In genomic region chr17:38571833-38572274, GRCh38 we compare ENCODE assay signal across 12 cellular contexts. TPM values are rescaled to one million over a fixed set of nuclear protein-coding genes. Genes with fewer than 3 reads are reported as not detected.
DNase-seq lines count a peak whose midpoint lies in the region; ATAC-seq and TF ChIP-seq lines count a peak whose summit lies in the region.
"Had no signal": no experiment of that assay in that cellular context is flagged by ENCODE, and none has a peak within 500 bp of the region (broad histone marks: within the 10 kb centered on the region; RNA-seq: fewer than 3 reads in every experiment).

No MANE protein-coding gene starts in this region.

- no peak for DNase-seq in left ventricle myocardium inferior
- no peak for DNase-seq in left cardiac atrium
- DNase-seq in stimulated activated CD4-positive, alpha-beta T cell treated with anti-CD3 and anti-CD28 coated beads, Interleukin-1b, Interleukin-23, amount 100 ng/mL, for 48 hours, result no peak
- no peak for DNase-seq in AG08396 (ENCODE audit: low spot score)
- no peak for DNase-seq in activated CD4-positive, CD25-positive, alpha-beta regulatory T cell (lab: John Stamatoyannopoulos, UW)
- DNase-seq in stimulated activated CD4-positive, alpha-beta T cell treated with anti-CD3 and anti-CD28 coated beads, Interleukin-4, amount 100 ng/mL, for 24 hours, result no peak
- DNase-seq: left colon, NCI-H1105 treated with DMSO at 0.1 percent for 48 hours, WERI-Rb-1 had no signal

- peak overlapping the region; percentile 31; the same call in 1 of the 2 replicates for H3K4me2 ChIP-seq in OCI-LY3 (ENCODE audit: low read length)

- H3K4me3 ChIP-seq in left ventricle myocardium inferior, result peak overlapping the region; percentile 51
- no peak overlapping the region for H3K4me3 ChIP-seq in OCI-LY3 (ENCODE audit: low read length)
- peak overlapping the region; percentile 55 for H3K4me3 ChIP-seq in iPS-20b (ENCODE audit: low read length)

- H3K27ac ChIP-seq in left ventricle myocardium inferior (replicated peaks), result no peak overlapping the region
- H3K27ac ChIP-seq in OCI-LY3 (ENCODE audit: low read length), result no peak overlapping the region
- H3K27ac ChIP-seq in iPS-20b (ENCODE audit: low read length), result no peak overlapping the region
- H3K27ac ChIP-seq: pancreas, WERI-Rb-1 had no signal

- no peaks in the 10 kb centered on the region for H4K20me1 ChIP-seq in OCI-LY3 (ENCODE audit: insufficient read depth, low read length)

- TF ChIP-seq CTCF in left ventricle myocardium inferior (IDR thresholded peaks at IDR 0.05; ENCODE audit: borderline replicate concordance) (no peak), OCI-LY3 (IDR thresholded peaks at IDR 0.05; ENCODE audit: low read depth, low read length) (no peak)

- H3K4me1 ChIP-seq in left ventricle myocardium inferior, result peaks cover 12% of the 10 kb centered on the region
- peaks cover 11% of the 10 kb centered on the region for H3K4me1 ChIP-seq in OCI-LY3 (ENCODE audit: low read length)
- H3K4me1 ChIP-seq in iPS-20b (ENCODE audit: insufficient read depth, low read length), result 0 out of 2 replicates have a peak, but pooled peaks cover 2% of the 10 kb centered on the region
- H3K4me1 ChIP-seq: pancreas had no signal

- intact Hi-C loops in left ventricle myocardium inferior (cut with micrococcal nuclease) (no loop called here), left cardiac atrium (cut with DNase I) (no loop called here)

- no peaks in the 10 kb centered on the region for H3K9me3 ChIP-seq in left ventricle myocardium inferior (replicated peaks)
- H3K9me3 ChIP-seq in OCI-LY3 (ENCODE audit: insufficient read depth, low read length), result no peaks in the 10 kb centered on the region
- no peaks in the 10 kb centered on the region for H3K9me3 ChIP-seq in iPS-20b (ENCODE audit: insufficient read depth, low read depth, low read length)
- H3K9me3 ChIP-seq: pancreas had no signal

- no peak for ATAC-seq in left cardiac atrium

- H3K36me3 ChIP-seq in left ventricle myocardium inferior (no peaks in the 10 kb centered on the region), OCI-LY3 (replicated peaks; ENCODE audit: low read depth, low read length) (no peaks in the 10 kb centered on the region), iPS-20b (ENCODE audit: insufficient read depth, low read depth, low read length) (no peaks in the 10 kb centered on the region)
- H3K36me3 ChIP-seq: pancreas, WERI-Rb-1 had no signal

- peaks cover 100% of the 10 kb centered on the region for H3K27me3 ChIP-seq in left ventricle myocardium inferior (ENCODE audit: low read depth)
- peaks cover 49% of the 10 kb centered on the region for H3K27me3 ChIP-seq in OCI-LY3 (ENCODE audit: low read depth, low read length)
- H3K27me3 ChIP-seq in iPS-20b (ENCODE audit: insufficient read depth, low read length), result peaks cover 100% of the 10 kb centered on the region
- H3K27me3 ChIP-seq: pancreas had no signal

- no peaks in the 10 kb centered on the region for H3K79me2 ChIP-seq in OCI-LY3 (ENCODE audit: low read length)

- H3K9ac ChIP-seq in OCI-LY3 (ENCODE audit: low read length), result no peak overlapping the region
- H3K9ac ChIP-seq in iPS-20b (ENCODE audit: low read depth, low read length), result no peak overlapping the region

- no peak overlapping the region for H2AFZ ChIP-seq in OCI-LY3 (ENCODE audit: low read depth, low read length)

RNA-seq across cellular contexts. Expression of gene SRCIN1, which starts 33.9 kb away (rescaled TPM):
- total RNA-seq in left ventricle myocardium inferior, result 2.0 TPM
- total RNA-seq in left cardiac atrium, result 1 to 10 TPM; 1.4 to 3.0 TPM
